In the genomic region with DNA sequence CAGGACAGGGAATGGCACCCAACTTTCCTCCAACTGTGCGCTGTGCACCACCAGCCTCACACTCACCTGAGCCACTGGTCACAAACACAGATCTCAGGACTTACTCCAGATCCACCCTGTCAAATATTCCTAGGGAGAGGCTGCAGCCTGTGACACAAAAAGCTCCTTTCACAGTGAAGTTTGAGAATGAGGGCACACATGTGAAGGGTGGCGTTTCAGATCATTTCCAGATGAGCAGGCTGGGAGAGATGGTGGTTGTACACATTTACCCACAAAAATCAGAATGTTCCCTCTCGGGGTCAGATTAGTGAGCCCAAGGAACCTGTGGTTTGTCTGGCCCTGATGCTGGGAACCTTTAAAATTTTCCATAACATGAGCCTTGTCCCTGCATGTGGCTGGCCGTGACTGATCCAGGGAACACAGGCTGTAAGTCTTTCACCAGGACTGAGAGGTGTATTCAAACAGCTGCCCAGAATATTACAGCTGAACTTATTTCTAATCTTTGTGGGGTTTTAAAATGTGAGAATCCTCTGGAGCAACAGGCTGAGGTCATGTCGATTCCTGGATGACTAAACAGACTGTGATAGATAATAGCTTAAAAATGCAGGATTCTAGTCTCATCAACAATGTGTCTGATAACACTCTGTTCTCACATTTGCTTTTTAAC, we compare ENCODE assay signal across 12 cellular contexts. TPM values are rescaled to one million over a fixed set of nuclear protein-coding genes. Genes with fewer than 3 reads are reported as not detected.
DNase-seq lines count a peak whose midpoint lies in the region; ATAC-seq and TF ChIP-seq lines count a peak whose summit lies in the region.
"Had no signal": no experiment of that assay in that cellular context is flagged by ENCODE, and none has a peak within 500 bp of the region (broad histone marks: within the 10 kb centered on the region; RNA-seq: fewer than 3 reads in every experiment).

No MANE protein-coding gene starts in this region.

- H3K4me2 ChIP-seq in SK-N-SH (peak overlapping the region; percentile 63), PC-3 (ENCODE audit: low read length) (no peak overlapping the region)

- H3F3A ChIP-seq in SK-N-SH (replicated peaks; ENCODE audit: insufficient read depth): peaks cover 7% of the 10 kb centered on the region
- no peaks in the 10 kb centered on the region for H3F3A ChIP-seq in PC-3 (ENCODE audit: low read length, unreplicated experiment)

- 0 out of 4 replicates have a peak, but pooled peaks of 1 of the 2 experiments have one; percentile 23 for TF ChIP-seq EP300 in SK-N-SH (IDR thresholded peaks at IDR 0.05; ENCODE audit: borderline replicate concordance in 1 of 2, low read depth in 1 of 2, low read length in 1 of 2)
- peak in 1 of 4 donors; percentile 31 for TF ChIP-seq EP300 in upper lobe of left lung (IDR thresholded peaks at IDR 0.05)

- POLR2A ChIA-PET in SK-N-SH (lab: Yijun Ruan, JAX): no interaction called here
- POLR2A ChIA-PET in PC-3 (lab: Charles Lee; ENCODE audit: unreplicated experiment): no interaction called here

- no peaks in the 10 kb centered on the region for H3K27me3 ChIP-seq in SK-N-SH (ENCODE audit: insufficient read depth)
- no peaks in the 10 kb centered on the region for H3K27me3 ChIP-seq in esophagus squamous epithelium
- H3K27me3 ChIP-seq in muscle layer of duodenum (ENCODE audit: low read depth, low read length): no peaks in the 10 kb centered on the region
- H3K27me3 ChIP-seq in upper lobe of left lung: no peaks in the 10 kb centered on the region
- no peaks in the 10 kb centered on the region for H3K27me3 ChIP-seq in PC-3 (ENCODE audit: low read length)

- H3K9me3 ChIP-seq in SK-N-SH: no peaks in the 10 kb centered on the region
- H3K9me3 ChIP-seq in esophagus squamous epithelium: no peaks in the 10 kb centered on the region
- H3K9me3 ChIP-seq in muscle layer of duodenum (ENCODE audit: control insufficient read depth in 1 of 2, low read length in 2 of 2): no peaks in the 10 kb centered on the region
- no peaks in the 10 kb centered on the region for H3K9me3 ChIP-seq in upper lobe of left lung
- H3K9me3 ChIP-seq in PC-3 (ENCODE audit: low read length): no peaks in the 10 kb centered on the region

- TF ChIP-seq POLR2A in esophagus squamous epithelium (IDR thresholded peaks at IDR 0.05) (no peak), upper lobe of left lung (IDR thresholded peaks at IDR 0.05) (no peak)

- no peaks in the 10 kb centered on the region for H4K20me1 ChIP-seq in SK-N-SH (ENCODE audit: insufficient read depth)
- H4K20me1 ChIP-seq in PC-3 (ENCODE audit: low read length): no peaks in the 10 kb centered on the region

- H3K4me1 ChIP-seq in SK-N-SH (ENCODE audit: control insufficient read depth in 1 of 2, insufficient read depth in 2 of 2, low read depth in 1 of 2, low read length in 1 of 2) (0 out of 4 replicates have a peak, but pooled peaks cover 0 to 11% of the 10 kb centered on the region in 2 experiments), esophagus squamous epithelium (peaks cover 0 to 54% (median 25%) of the 10 kb centered on the region in 3 donors), muscle layer of duodenum (ENCODE audit: control insufficient read depth in 1 of 2, insufficient read depth in 2 of 2, low read length in 2 of 2) (peaks cover 0 to 6% of the 10 kb centered on the region in 2 donors), upper lobe of left lung (peaks cover 17 to 41% (median 22%) of the 10 kb centered on the region in 4 donors), PC-3 (ENCODE audit: insufficient read depth, low read length) (no peaks in the 10 kb centered on the region)

- DNase-seq in SK-N-SH (no peak), esophagus squamous epithelium (lab: John Stamatoyannopoulos, UW) (no peak), upper lobe of left lung (no peak), SIG-M5 (lab: John Stamatoyannopoulos, UW) (no peak), NCI-H510A (lab: John Stamatoyannopoulos, UW) (no peak), PC-3 (no peak)
- DNase-seq: activated naive CD8-positive, alpha-beta T cell treated with anti-CD3 and anti-CD28 coated beads, Interleukin-2, amount 10 ng/mL, durations not matched to agents 7 days and 5 days; GOT3; NCI-H82; T1000 had no signal

- H3K27ac ChIP-seq in SK-N-SH (ENCODE audit: low read depth in 2 of 2, low read length in 1 of 2): peak overlapping the region in 1 of 2 experiments; percentile 87; a peak in 3 of 4 replicates
- peak overlapping the region; percentile 9 to 87 (median 70) for H3K27ac ChIP-seq in esophagus squamous epithelium
- H3K27ac ChIP-seq in muscle layer of duodenum (ENCODE audit: low read length): peak overlapping the region; percentile 53
- H3K27ac ChIP-seq in upper lobe of left lung: peak overlapping the region; percentile 57 to 86 (median 74)
- H3K27ac ChIP-seq in PC-3 (ENCODE audit: low read length): no peak overlapping the region

- H3K9me2 ChIP-seq in SK-N-SH: no peaks in the 10 kb centered on the region
- H3K9me2 ChIP-seq in PC-3 (replicated peaks; ENCODE audit: low read length): no peaks in the 10 kb centered on the region

- peak; percentile 39 to 91 for ATAC-seq in upper lobe of left lung (ENCODE audit: low FRiP score in 2 of 2)
- ATAC-seq in HG03432 (IDR thresholded peaks at IDR 0.05; ENCODE audit: unreplicated experiment): no peak
- no peak for ATAC-seq in PC-3

- no peak for TF ChIP-seq CTCF in SK-N-SH (IDR thresholded peaks at IDR 0.05)
- TF ChIP-seq CTCF in esophagus squamous epithelium (IDR thresholded peaks at IDR 0.05): no peak
- TF ChIP-seq CTCF in upper lobe of left lung (IDR thresholded peaks at IDR 0.05): no peak
- TF ChIP-seq CTCF in PC-3 (conservative IDR thresholded peaks at IDR 0.05; ENCODE audit: low read depth, low read length): no peak

- no peak overlapping the region for H3K4me3 ChIP-seq in SK-N-SH (ENCODE audit: low read depth in 2 of 2, low read length in 1 of 2)
- no peak overlapping the region for H3K4me3 ChIP-seq in esophagus squamous epithelium
- H3K4me3 ChIP-seq in muscle layer of duodenum (ENCODE audit: low read depth in 1 of 2, low read length in 2 of 2): no peak overlapping the region
- no peak overlapping the region for H3K4me3 ChIP-seq in upper lobe of left lung
- no peak overlapping the region for H3K4me3 ChIP-seq in PC-3 (ENCODE audit: low read length)

- CTCF ChIA-PET in SK-N-SH (lab: Yijun Ruan, JAX) (interaction anchor here (0.9 to 2.3 kb wide), 3 partner anchors 11 to 214 kb away, joined by 3 to 27 read pairs (median 4); no protein-coding TSS in a partner anchor), PC-3 (lab: Charles Lee) (interaction anchor here (1.3 kb wide), 1 partner anchor 213 kb away, joined by 4 read pairs; no protein-coding TSS in a partner anchor)

- no peak for TF ChIP-seq RAD21 in SK-N-SH (IDR thresholded peaks at IDR 0.05; ENCODE audit: low read length)

- H3K9ac ChIP-seq in SK-N-SH: peak overlapping the region; percentile 55; the same call in 1 of the 2 replicates
- no peak overlapping the region for H3K9ac ChIP-seq in PC-3 (ENCODE audit: low read length)

- intact Hi-C loops in esophagus squamous epithelium (cut with DNase I): loop anchor here (10.0 kb wide), 1 partner anchor 418 kb away; no protein-coding TSS in a partner anchor
- intact Hi-C loops in PC-3 (cut with micrococcal nuclease): loop anchor here (10.0 kb wide), 1 partner anchor 328 kb away; a partner anchor contains a TSS

- no TSS peak for BruUV-seq in PC-3 (replicated peaks; lab: Mats Ljungman, UMichigan)

- H3K79me2 ChIP-seq in SK-N-SH (ENCODE audit: insufficient read depth) (no peaks in the 10 kb centered on the region), PC-3 (ENCODE audit: low read length) (no peaks in the 10 kb centered on the region)

- 37% methylated on average over 5 of the region's 5 CpGs for WGBS in SK-N-SH (ENCODE audit: low lambda C conversion rate)
- WGBS in esophagus squamous epithelium, 2 donors: 66 to 79% methylated on average over 5 of the region's 5 CpGs
- WGBS in upper lobe of left lung, 2 donors: 65 to 78% methylated on average over 3 to 5 of the region's 5 CpGs

- H3K36me3 ChIP-seq in SK-N-SH (replicated peaks in 1 of 2; ENCODE audit: control insufficient read depth in 1 of 2, insufficient read depth in 2 of 2, low read length in 1 of 2) (no peaks in the 10 kb centered on the region), esophagus squamous epithelium (no peaks in the 10 kb centered on the region), muscle layer of duodenum (ENCODE audit: control insufficient read depth in 1 of 2, insufficient read depth in 2 of 2, low read length in 2 of 2) (no peaks in the 10 kb centered on the region), upper lobe of left lung (peaks cover 0 to 3% (median 0%) of the 10 kb centered on the region in 4 donors), PC-3 (ENCODE audit: low read depth, low read length) (no peaks in the 10 kb centered on the region)

- H2AFZ ChIP-seq in SK-N-SH (ENCODE audit: low read depth) (peak overlapping the region; percentile 86), PC-3 (ENCODE audit: low read length) (no peak overlapping the region)

TF ChIP-seq in SK-N-SH, 30 proteins besides CTCF, POLR2A, EP300 and RAD21 (continues in another document):
- no peak for TF ChIP-seq TAF1 (IDR thresholded peaks at IDR 0.05; ENCODE audit: borderline replicate concordance, low read depth, low read length)
- TF ChIP-seq SMC3 (IDR thresholded peaks at IDR 0.05; ENCODE audit: low read depth, low read length): no peak
- peak; percentile 28; the same call in 1 of the 2 replicates for TF ChIP-seq TCF12 (IDR thresholded peaks at IDR 0.05)
- peak; percentile 9; the same call in 1 of the 2 replicates for TF ChIP-seq NFIC (IDR thresholded peaks at IDR 0.05; ENCODE audit: borderline replicate concordance)
- TF ChIP-seq MXI1 (IDR thresholded peaks at IDR 0.05; ENCODE audit: low read depth, low read length): no peak
- TF ChIP-seq FOXJ3 (CRISPR knock-in tag; IDR thresholded peaks at IDR 0.05): no peak
- TF ChIP-seq, protein P1, sequence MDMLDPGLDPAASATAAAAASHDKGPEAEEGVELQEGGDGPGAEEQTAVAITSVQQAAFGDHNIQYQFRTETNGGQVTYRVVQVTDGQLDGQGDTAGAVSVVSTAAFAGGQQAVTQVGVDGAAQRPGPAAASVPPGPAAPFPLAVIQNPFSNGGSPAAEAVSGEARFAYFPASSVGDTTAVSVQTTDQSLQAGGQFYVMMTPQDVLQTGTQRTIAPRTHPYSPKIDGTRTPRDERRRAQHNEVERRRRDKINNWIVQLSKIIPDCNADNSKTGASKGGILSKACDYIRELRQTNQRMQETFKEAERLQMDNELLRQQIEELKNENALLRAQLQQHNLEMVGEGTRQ (IDR thresholded peaks at IDR 0.05; ENCODE audit: borderline replicate concordance, low read depth, low read length): no peak
- peak; percentile 38; the same call in 1 of the 2 replicates for TF ChIP-seq JUND (IDR thresholded peaks at IDR 0.05)
- no peak for TF ChIP-seq FOXM1 (IDR thresholded peaks at IDR 0.05; ENCODE audit: low read depth)
- peak; percentile 43; the same call in 1 of the 2 replicates for TF ChIP-seq FOSL2 (IDR thresholded peaks at IDR 0.05; ENCODE audit: borderline replicate concordance, low read depth)

RNA-seq across cellular contexts. Expression of a gene that starts 35.4 kb away (rescaled TPM):
- 0.16 and 0.49 TPM in 2 replicates for polyA plus RNA-seq in SK-N-SH (2012; rRNA removed)
- polyA plus RNA-seq in SK-N-SH (2012; cell fraction: cytosol; rRNA removed): 0.31 and 0.36 TPM in 2 replicates
- 0.09 and 0.12 TPM in 2 replicates for polyA plus RNA-seq in SK-N-SH (2012; cell fraction: nucleus; rRNA removed)
- total RNA-seq in esophagus squamous epithelium (100 to 1,000 TPM in 1 of 4 donors, 10 to 100 TPM in 3; 24.1 to 182 (median 78.0) TPM), upper lobe of left lung (10 to 100 TPM; 24.7 to 84.8 (median 60.0) TPM), PC-3 (2014; rRNA removed) (5.6 and 6.0 TPM in 2 replicates)

Comparison
In these comparisons a context has a peak if more than half of its experiments do, and no peak if none do; other contexts are left out.
1. ATAC-seq: peak in upper lobe of left lung (2 of 2); none in HG03432 (single experiment) and PC-3 (single experiment).